Comparison of ENCODE assay signal across 23 cellular contexts in the genomic region with DNA sequence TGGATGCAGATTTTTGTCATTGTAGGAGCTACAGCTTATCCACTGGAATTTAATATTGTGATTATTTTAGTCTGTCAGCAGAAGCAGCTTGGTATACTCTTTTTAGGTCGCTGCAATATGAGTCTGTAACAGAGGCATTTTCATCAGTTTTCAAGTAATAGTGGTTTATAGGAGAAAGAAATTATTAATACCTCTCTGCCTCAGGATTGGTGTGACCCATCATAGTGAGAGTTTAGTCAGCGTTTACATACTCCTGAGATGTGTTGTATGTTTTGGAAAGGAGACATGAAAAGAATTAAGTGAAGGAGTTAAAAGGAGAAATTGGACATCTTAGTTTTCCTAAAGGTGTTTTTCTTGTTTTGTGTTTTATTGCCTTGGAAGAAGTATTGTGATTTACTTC.
"Had no signal": no experiment of that assay in that cellular context is flagged by ENCODE, and none has a peak within 500 bp of the region (broad histone marks: within the 10 kb centered on the region; RNA-seq: fewer than 3 reads in every experiment).

No MANE protein-coding gene starts in this region.

- H2AFZ ChIP-seq: hepatocyte had no signal

- H3K27ac ChIP-seq: coronary artery, dorsolateral prefrontal cortex, esophagus muscularis mucosa, foreskin keratinocyte, gastroesophageal sphincter, heart left ventricle, hepatocyte, left lung, lower lobe of right lung had no signal

- H3K9me3 ChIP-seq: esophagus muscularis mucosa, gastroesophageal sphincter, heart left ventricle, left lung, lower lobe of right lung, mucosa of descending colon had no signal

- H3K9me3 Mint-ChIP-seq: mesothelial cell of epicardium; naive thymus-derived CD8-positive, alpha-beta T cell had no signal

- H3K27ac Mint-ChIP-seq: immature natural killer cell; mesothelial cell of epicardium; naive B cell; naive thymus-derived CD8-positive, alpha-beta T cell had no signal

- H3K27me3 Mint-ChIP-seq: naive B cell had no signal

- ATAC-seq: foreskin keratinocyte; gastroesophageal sphincter; heart left ventricle; left lung; left ventricle myocardium superior; lower lobe of right lung; mucosa of descending colon; naive thymus-derived CD8-positive, alpha-beta T cell had no signal

- H3K27me3 ChIP-seq: dorsolateral prefrontal cortex, esophagus muscularis mucosa, foreskin keratinocyte, gastroesophageal sphincter, heart left ventricle, hepatocyte, left lung had no signal

- H3K4me2 ChIP-seq: hepatocyte had no signal

- H3K79me2 ChIP-seq: hepatocyte had no signal

- H3K4me1 Mint-ChIP-seq: immature natural killer cell; naive B cell; naive thymus-derived CD8-positive, alpha-beta T cell had no signal

- H3K36me3 Mint-ChIP-seq: immature natural killer cell; naive B cell; naive thymus-derived CD8-positive, alpha-beta T cell had no signal

- H3K4me1 ChIP-seq: foreskin keratinocyte, heart left ventricle, left lung, lower lobe of right lung had no signal

- H3K36me3 ChIP-seq: esophagus muscularis mucosa, gastroesophageal sphincter, heart left ventricle, left lung, lower lobe of right lung had no signal

- DNase-seq: dermis blood vessel endothelial cell; dorsolateral prefrontal cortex; effector CD4-positive, alpha-beta T cell; effector memory CD4-positive, alpha-beta T cell; foreskin keratinocyte; heart left ventricle; hypothalamus; immature natural killer cell; islet precursor cell; kidney; kidney glomerular epithelial cell; left lung; left ventricle myocardium superior; lower lobe of right lung; mesenchymal stem cell; mucosa of descending colon; naive B cell; naive thymus-derived CD8-positive, alpha-beta T cell had no signal

- H3K4me3 Mint-ChIP-seq: immature natural killer cell; mesothelial cell of epicardium; naive B cell; naive thymus-derived CD8-positive, alpha-beta T cell had no signal

- H3K4me3 ChIP-seq: coronary artery, dorsolateral prefrontal cortex, esophagus muscularis mucosa, gastroesophageal sphincter, heart left ventricle, hepatocyte, left lung, lower lobe of right lung, mucosa of descending colon had no signal
